ENCODE assay signal across 30 cellular contexts in the genomic region with DNA sequence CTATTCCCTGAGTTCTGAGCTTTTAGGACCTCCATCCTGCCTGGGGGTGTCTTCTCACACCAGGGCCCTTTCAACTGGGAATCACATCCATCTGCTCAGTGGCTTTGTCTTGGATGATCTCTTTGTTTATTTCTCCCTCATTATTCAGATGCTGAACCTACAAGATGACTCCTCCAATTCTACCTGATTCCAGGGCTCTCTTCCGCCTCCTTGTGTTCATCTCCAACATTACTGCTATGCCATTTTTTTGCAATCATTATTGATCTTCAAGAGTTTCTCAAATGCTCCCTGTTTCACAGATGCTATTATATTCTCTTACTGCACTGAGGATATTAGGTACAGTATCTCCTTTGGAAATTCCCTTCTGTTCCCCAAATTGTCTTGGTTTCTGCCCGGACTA.
DNase-seq lines count a peak whose midpoint lies in the region; ATAC-seq and TF ChIP-seq lines count a peak whose summit lies in the region.
"Had no signal": no experiment of that assay in that cellular context is flagged by ENCODE, and none has a peak within 500 bp of the region (broad histone marks: within the 10 kb centered on the region; RNA-seq: fewer than 3 reads in every experiment).

No MANE protein-coding gene starts in this region.

- peak; percentile 26 for TF ChIP-seq CTCF in activated CD8-positive, alpha-beta T cell treated with anti-CD3 and anti-CD28 coated beads for 36 hours (IDR thresholded peaks at IDR 0.05)
- TF ChIP-seq CTCF in OCI-LY1 (IDR thresholded peaks at IDR 0.05; ENCODE audit: low read length): peak; percentile 37; the same call in 1 of the 2 replicates
- peak; percentile 36 for TF ChIP-seq CTCF in epithelial cell of proximal tubule (conservative IDR thresholded peaks at IDR 0.05; ENCODE audit: low read depth, low read length)
- TF ChIP-seq CTCF in lower leg skin (IDR thresholded peaks at IDR 0.05): no peak

- no peak overlapping the region for H3K9ac ChIP-seq in OCI-LY1 (ENCODE audit: low read length)

- no peaks in the 10 kb centered on the region for H3F3A ChIP-seq in OCI-LY1 (ENCODE audit: insufficient read depth, low read length)

- no peak for TF ChIP-seq POLR2A in lower leg skin (IDR thresholded peaks at IDR 0.05)

- no peak overlapping the region for H3K27ac ChIP-seq in OCI-LY1 (ENCODE audit: low read depth, low read length, poor library complexity, severe bottlenecking)
- H3K27ac ChIP-seq: esophagus muscularis mucosa, gastroesophageal sphincter, SK-N-MC, skin epidermis had no signal

- H3K4me1 Mint-ChIP-seq in activated CD8-positive, alpha-beta T cell treated with anti-CD3 and anti-CD28 coated beads for 36 hours (ENCODE audit: low read depth): no peaks in the 10 kb centered on the region
- no peaks in the 10 kb centered on the region for H3K4me1 Mint-ChIP-seq in activated CD8-positive, alpha-beta T cell treated with anti-CD3 and anti-CD28 coated beads, Interleukin-2, amount 10 ng/mL, durations not matched to agents 7 days and 5 days (ENCODE audit: low read depth)
- H3K4me1 Mint-ChIP-seq: CD8-positive, alpha-beta memory T cell; naive B cell; stimulated activated naive CD8-positive, alpha-beta T cell treated with anti-CD3 and anti-CD28 coated beads, Interleukin-15, amount 100 ng/mL, for 72 hours; T-helper 17 cell had no signal

- DNase-seq in activated CD8-positive, alpha-beta T cell treated with anti-CD3 and anti-CD28 coated beads for 36 hours: no peak
- no peak for DNase-seq in activated CD8-positive, alpha-beta T cell treated with anti-CD3 and anti-CD28 coated beads, Interleukin-2, amount 10 ng/mL, durations not matched to agents 7 days and 5 days
- DNase-seq in epithelial cell of proximal tubule (ENCODE audit: low read depth) (no peak), ecto neural progenitor cell (ENCODE audit: low spot score) (no peak), GM19238 (ENCODE audit: insufficient read length, low spot score) (no peak), lower leg skin (ENCODE audit: low spot score in 2 of 2) (no peak)
- DNase-seq: activated CD4-positive, alpha-beta T cell treated with anti-CD3 and anti-CD28 coated beads for 1 hour; activated effector memory CD4-positive, alpha-beta T cell treated with Interleukin-2 at 50 U/mL for 16 hours; AML-193; anterior cingulate cortex; CD8-positive, alpha-beta memory T cell; effector memory CD4-positive, alpha-beta T cell; hippocampal formation; mesendoderm; naive B cell; NCI-H1092 treated with DMSO at 0.1 percent for 48 hours; NCI-H187; NCI-H2171 treated with DMSO at 0.1 percent for 48 hours; NCI-H524 treated with DMSO at 0.1 percent for 48 hours; stimulated activated CD8-positive, alpha-beta memory T cell treated with anti-CD3 and anti-CD28 coated beads, Interleukin-4, amount 100 ng/mL, for 48 hours; stimulated activated naive CD8-positive, alpha-beta T cell treated with anti-CD3 and anti-CD28 coated beads, Interleukin-15, amount 100 ng/mL, for 72 hours; T-helper 17 cell had no signal

- no peak overlapping the region for H2AFZ ChIP-seq in OCI-LY1 (ENCODE audit: low read length)

- H3K27me3 Mint-ChIP-seq in activated CD8-positive, alpha-beta T cell treated with anti-CD3 and anti-CD28 coated beads for 36 hours: peaks cover 3% of the 10 kb centered on the region
- no peaks in the 10 kb centered on the region for H3K27me3 Mint-ChIP-seq in activated CD8-positive, alpha-beta T cell treated with anti-CD3 and anti-CD28 coated beads, Interleukin-2, amount 10 ng/mL, durations not matched to agents 7 days and 5 days (ENCODE audit: low read depth)
- H3K27me3 Mint-ChIP-seq: T-helper 17 cell had no signal

- intact Hi-C loops in activated CD8-positive, alpha-beta T cell treated with anti-CD3 and anti-CD28 coated beads for 36 hours (cut with micrococcal nuclease): no loop called here
- intact Hi-C loops in lower leg skin (cut with DNase I; ENCODE audit: low total_unique reads): no loop called here

- POLR2A ChIA-PET in activated CD8-positive, alpha-beta T cell treated with anti-CD3 and anti-CD28 coated beads for 36 hours (lab: Charles Lee): no interaction called here
- POLR2A ChIA-PET in activated CD8-positive, alpha-beta T cell treated with anti-CD3 and anti-CD28 coated beads, Interleukin-2, amount 10 ng/mL, durations not matched to agents 7 days and 5 days (lab: Charles Lee): no interaction called here

- no peaks in the 10 kb centered on the region for H3K36me3 Mint-ChIP-seq in activated CD8-positive, alpha-beta T cell treated with anti-CD3 and anti-CD28 coated beads for 36 hours (ENCODE audit: low read depth)
- no peaks in the 10 kb centered on the region for H3K36me3 Mint-ChIP-seq in activated CD8-positive, alpha-beta T cell treated with anti-CD3 and anti-CD28 coated beads, Interleukin-2, amount 10 ng/mL, durations not matched to agents 7 days and 5 days (ENCODE audit: low read depth)
- H3K36me3 Mint-ChIP-seq: activated naive CD8-positive, alpha-beta T cell had no signal

- no peak for ATAC-seq in activated CD8-positive, alpha-beta T cell treated with anti-CD3 and anti-CD28 coated beads for 36 hours
- no peak for ATAC-seq in activated CD8-positive, alpha-beta T cell treated with anti-CD3 and anti-CD28 coated beads, Interleukin-2, amount 10 ng/mL, durations not matched to agents 7 days and 5 days
- no peak for ATAC-seq in GM19395 (IDR thresholded peaks at IDR 0.05; ENCODE audit: unreplicated experiment)
- ATAC-seq: gastroesophageal sphincter; left lobe of liver; stimulated activated naive CD8-positive, alpha-beta T cell treated with anti-CD3 and anti-CD28 coated beads, Interleukin-15, amount 100 ng/mL, for 72 hours; T-helper 17 cell had no signal

- H3K36me3 ChIP-seq in OCI-LY1 (ENCODE audit: insufficient read depth, low read length): no peaks in the 10 kb centered on the region
- H3K36me3 ChIP-seq: esophagus muscularis mucosa, gastroesophageal sphincter had no signal

- H3K9me3 Mint-ChIP-seq in activated CD8-positive, alpha-beta T cell treated with anti-CD3 and anti-CD28 coated beads for 36 hours: peaks cover 32% of the 10 kb centered on the region
- H3K9me3 Mint-ChIP-seq in activated CD8-positive, alpha-beta T cell treated with anti-CD3 and anti-CD28 coated beads, Interleukin-2, amount 10 ng/mL, durations not matched to agents 7 days and 5 days (ENCODE audit: insufficient read depth): peaks cover 24% of the 10 kb centered on the region

- WGBS in lower leg skin, 2 donors: 91 to 95% methylated on average over 2 of the region's 2 CpGs

- no peaks in the 10 kb centered on the region for H4K20me1 ChIP-seq in OCI-LY1 (ENCODE audit: insufficient read depth, low read length)

- H3K9me3 ChIP-seq in OCI-LY1 (ENCODE audit: low read length): peaks cover 3% of the 10 kb centered on the region

- no peak overlapping the region for H3K27ac Mint-ChIP-seq in activated CD8-positive, alpha-beta T cell treated with anti-CD3 and anti-CD28 coated beads for 36 hours
- no peak overlapping the region for H3K27ac Mint-ChIP-seq in activated CD8-positive, alpha-beta T cell treated with anti-CD3 and anti-CD28 coated beads, Interleukin-2, amount 10 ng/mL, durations not matched to agents 7 days and 5 days
- H3K27ac Mint-ChIP-seq: activated naive CD8-positive, alpha-beta T cell; CD8-positive, alpha-beta memory T cell; naive B cell; stimulated activated naive CD8-positive, alpha-beta T cell treated with anti-CD3 and anti-CD28 coated beads, Interleukin-15, amount 100 ng/mL, for 72 hours; T-helper 17 cell had no signal

- no peak overlapping the region for H3K4me2 ChIP-seq in OCI-LY1 (ENCODE audit: low read length)

- no peaks in the 10 kb centered on the region for H3K27me3 ChIP-seq in OCI-LY1 (ENCODE audit: insufficient read depth, low read length)
- H3K27me3 ChIP-seq: esophagus muscularis mucosa had no signal

- H3K79me2 ChIP-seq in OCI-LY1 (ENCODE audit: insufficient read depth, low read length): no peaks in the 10 kb centered on the region

- H3K4me3 ChIP-seq in OCI-LY1 (ENCODE audit: low read depth, low read length, poor library complexity, severe bottlenecking) (no peak overlapping the region), epithelial cell of proximal tubule (ENCODE audit: low read depth, low read length) (no peak overlapping the region), lower leg skin (ENCODE audit: low read depth, poor library complexity, severe bottlenecking) (no peak overlapping the region)
- H3K4me3 ChIP-seq: esophagus muscularis mucosa, gastroesophageal sphincter, SK-N-MC, skin epidermis had no signal

- CTCF ChIA-PET in activated CD8-positive, alpha-beta T cell treated with anti-CD3 and anti-CD28 coated beads for 36 hours (lab: Charles Lee): no interaction called here
- CTCF ChIA-PET in activated CD8-positive, alpha-beta T cell treated with anti-CD3 and anti-CD28 coated beads, Interleukin-2, amount 10 ng/mL, durations not matched to agents 7 days and 5 days (lab: Charles Lee): no interaction called here

- H3K9me2 ChIP-seq in OCI-LY1 (ENCODE audit: low read depth, low read length): no peaks in the 10 kb centered on the region

- H3K4me3 Mint-ChIP-seq in activated CD8-positive, alpha-beta T cell treated with anti-CD3 and anti-CD28 coated beads for 36 hours: no peak overlapping the region
- H3K4me3 Mint-ChIP-seq in activated CD8-positive, alpha-beta T cell treated with anti-CD3 and anti-CD28 coated beads, Interleukin-2, amount 10 ng/mL, durations not matched to agents 7 days and 5 days: no peak overlapping the region
- H3K4me3 Mint-ChIP-seq: activated naive CD8-positive, alpha-beta T cell; CD8-positive, alpha-beta memory T cell; naive B cell; stimulated activated naive CD8-positive, alpha-beta T cell treated with anti-CD3 and anti-CD28 coated beads, Interleukin-15, amount 100 ng/mL, for 72 hours; T-helper 17 cell had no signal

- H3K4me1 ChIP-seq in OCI-LY1 (ENCODE audit: insufficient read depth, low read length, severe bottlenecking): no peaks in the 10 kb centered on the region
- H3K4me1 ChIP-seq: gastroesophageal sphincter had no signal

Comparison
In these comparisons a context has a peak if more than half of its experiments do, and no peak if none do; other contexts are left out.
1. CTCF ChIP-seq: peak in activated CD8-positive, alpha-beta T cell treated with anti-CD3 and anti-CD28 coated beads for 36 hours (single experiment), OCI-LY1 (single experiment) and epithelial cell of proximal tubule (single experiment); none in lower leg skin (0 of 3).